In genomic region chr22:30763815-30764686, GRCh38 we compare ENCODE assay signal across 8 cellular contexts.
A peak's percentile ranks its signal among the peaks of the same experiment; 100 is the strongest.
DNase-seq lines count a peak whose midpoint lies in the region; ATAC-seq and TF ChIP-seq lines count a peak whose summit lies in the region.

No MANE protein-coding gene starts in this region.

- no peaks in the 10 kb centered on the region for H3K36me3 ChIP-seq in KMS-11 (ENCODE audit: insufficient read depth)
- no peaks in the 10 kb centered on the region for H3K36me3 ChIP-seq in heart right ventricle

- H3K27me3 ChIP-seq in KMS-11 (ENCODE audit: insufficient read depth, low read depth) (no peaks in the 10 kb centered on the region), heart right ventricle (no peaks in the 10 kb centered on the region)

- H3K4me3 ChIP-seq in KMS-11 (IDR thresholded peaks at IDR 0.05; ENCODE audit: insufficient read depth, low read depth, low read length): no peak overlapping the region
- H3K4me3 ChIP-seq in heart right ventricle: no peak overlapping the region

- H3K4me1 ChIP-seq in KMS-11 (ENCODE audit: low read depth, poor library complexity, severe bottlenecking): no peaks in the 10 kb centered on the region
- H3K4me1 ChIP-seq in heart right ventricle: peaks cover 0 to 6% (median 0%) of the 10 kb centered on the region in 9 donors

- H3K27ac Mint-ChIP-seq in activated naive CD4-positive, alpha-beta T cell treated with anti-CD3 and anti-CD28 coated beads, Interleukin-2, amount 10 ng/mL, durations not matched to agents 7 days and 5 days: no peak overlapping the region

- no peaks in the 10 kb centered on the region for H4K20me1 ChIP-seq in KMS-11 (ENCODE audit: insufficient read depth)

- no peak overlapping the region for H3K4me2 ChIP-seq in KMS-11

- H3K27ac ChIP-seq in KMS-11 (no peak overlapping the region), heart right ventricle (no peak overlapping the region)

- TF ChIP-seq POLR2A in GM18505 (IDR thresholded peaks at IDR 0.05; ENCODE audit: borderline replicate concordance, extremely low read depth, insufficient read depth, insufficient read length): no peak

- H3K9me3 ChIP-seq in heart right ventricle: no peaks in the 10 kb centered on the region

- no peaks in the 10 kb centered on the region for H3K9me3 Mint-ChIP-seq in activated naive CD4-positive, alpha-beta T cell treated with anti-CD3 and anti-CD28 coated beads, Interleukin-2, amount 10 ng/mL, durations not matched to agents 7 days and 5 days

- no peaks in the 10 kb centered on the region for H3K36me3 Mint-ChIP-seq in activated naive CD4-positive, alpha-beta T cell treated with anti-CD3 and anti-CD28 coated beads, Interleukin-2, amount 10 ng/mL, durations not matched to agents 7 days and 5 days

- H3K27me3 Mint-ChIP-seq in activated naive CD4-positive, alpha-beta T cell treated with anti-CD3 and anti-CD28 coated beads, Interleukin-2, amount 10 ng/mL, durations not matched to agents 7 days and 5 days: peaks cover 7% of the 10 kb centered on the region

- H2AFZ ChIP-seq in KMS-11 (ENCODE audit: low read depth): no peak overlapping the region

- peak in 7 of 8 donors; percentile 47 to 82 (median 70) for ATAC-seq in heart right ventricle
- ATAC-seq in GM18505 (IDR thresholded peaks at IDR 0.05; ENCODE audit: unreplicated experiment): no peak

- H3K4me3 Mint-ChIP-seq in activated naive CD4-positive, alpha-beta T cell treated with anti-CD3 and anti-CD28 coated beads, Interleukin-2, amount 10 ng/mL, durations not matched to agents 7 days and 5 days: no peak overlapping the region

- DNase-seq in DMS53 (lab: John Stamatoyannopoulos, UW) (peak; percentile 78), OCI-M1 (lab: John Stamatoyannopoulos, UW) (peak; percentile 75), heart right ventricle (peak in 1 of 2 donors; percentile 60), renal cortical epithelial cell (ENCODE audit: low read depth) (peak; percentile 83), NCI-H1048 (lab: John Stamatoyannopoulos, UW) (no peak)
- peak; percentile 74 for DNase-seq in activated naive CD4-positive, alpha-beta T cell treated with anti-CD3 and anti-CD28 coated beads, Interleukin-2, amount 10 ng/mL, durations not matched to agents 7 days and 5 days

- no peaks in the 10 kb centered on the region for H3K79me2 ChIP-seq in KMS-11 (ENCODE audit: insufficient read depth, low read depth)

- CTCF ChIA-PET in activated naive CD4-positive, alpha-beta T cell treated with anti-CD3 and anti-CD28 coated beads, Interleukin-2, amount 10 ng/mL, durations not matched to agents 7 days and 5 days (lab: Charles Lee): interaction anchor here (0.8 to 4.9 kb wide), 11 partner anchors 9 to 332 kb away, joined by 3 to 27 read pairs (median 4); partner anchors contain the start of gene SMTN

- WGBS in heart right ventricle, 2 donors: 42 to 49% methylated on average over 12 of the region's 12 CpGs

- no peaks in the 10 kb centered on the region for H3K4me1 Mint-ChIP-seq in activated naive CD4-positive, alpha-beta T cell treated with anti-CD3 and anti-CD28 coated beads, Interleukin-2, amount 10 ng/mL, durations not matched to agents 7 days and 5 days

- TF ChIP-seq CTCF in KMS-11 (conservative IDR thresholded peaks at IDR 0.05; ENCODE audit: low read depth, low read length) (peak; percentile 79), heart right ventricle (IDR thresholded peaks at IDR 0.05) (peak; percentile 32 to 75 (median 68))

- H3K9ac ChIP-seq in KMS-11: no peak overlapping the region

- intact Hi-C loops in heart right ventricle (cut with DNase I): loop anchor here (1.0 to 10.0 kb wide), 9 partner anchors 121 to 391 kb away; partner anchors contain the start of gene PLA2G3 (in 5 of the 10)
